In genomic region chr1:110916669-110917306, GRCh38 we compare ENCODE assay signal across 9 cellular contexts. TPM values are rescaled to one million over a fixed set of nuclear protein-coding genes. Genes with fewer than 3 reads are reported as not detected.
DNase-seq lines count a peak whose midpoint lies in the region; ATAC-seq and TF ChIP-seq lines count a peak whose summit lies in the region.
"Had no signal": no experiment of that assay in that cellular context is flagged by ENCODE, and none has a peak within 500 bp of the region (broad histone marks: within the 10 kb centered on the region; RNA-seq: fewer than 3 reads in every experiment).

No MANE protein-coding gene starts in this region.

- TF ChIP-seq CTCF in GM10266 (IDR thresholded peaks at IDR 0.05; ENCODE audit: control insufficient read depth, insufficient read depth, low read depth, missing control alignments) = no peak
- TF ChIP-seq CTCF in fibroblast of the aortic adventitia (IDR thresholded peaks at IDR 0.05; ENCODE audit: insufficient read depth, low read length) = no peak

- H3K9ac ChIP-seq in SK-N-MC (ENCODE audit: insufficient read length) = no peak overlapping the region

- DNase-seq in GM10266 (ENCODE audit: extremely low spot score) (peak; percentile 27), SK-N-MC (ENCODE audit: low read depth, low spot score) (peak; percentile 3), fibroblast of the aortic adventitia (ENCODE audit: low read depth) (peak; percentile 40), hepatic stellate cell (ENCODE audit: low spot score) (no peak), mesenteric fat pad (ENCODE audit: low spot score) (no peak)
- DNase-seq: naive B cell had no signal

- no peaks in the 10 kb centered on the region for H3K9me3 ChIP-seq in SK-N-MC (ENCODE audit: low read depth, low read length)

- H3K27ac ChIP-seq in SK-N-MC = no peak overlapping the region

- no peaks in the 10 kb centered on the region for H3K36me3 ChIP-seq in SK-N-MC (ENCODE audit: insufficient read depth, low read length)

- peak overlapping the region; percentile 29; the same call in 1 of the 2 replicates for H3K4me3 ChIP-seq in SK-N-MC
- H3K4me3 ChIP-seq in fibroblast of the aortic adventitia (ENCODE audit: low read depth, low read length) = peak overlapping the region; percentile 20

- ATAC-seq in HG02610 (IDR thresholded peaks at IDR 0.05; ENCODE audit: unreplicated experiment) (peak; percentile 74), GM19023 (IDR thresholded peaks at IDR 0.05; ENCODE audit: unreplicated experiment) (no peak), GM21825 (IDR thresholded peaks at IDR 0.05; ENCODE audit: unreplicated experiment) (no peak)

RNA-seq across cellular contexts. Expression of gene CD53, which starts 43.8 kb away (rescaled TPM):
- total RNA-seq in fibroblast of the aortic adventitia (ENCODE audit: low replicate concordance) = not detected in 2 replicates
- 93.6 TPM for total RNA-seq in mesenteric fat pad

RNA-seq across cellular contexts. Expression of gene LRIF1, which starts 46.9 kb away (rescaled TPM):
- total RNA-seq in fibroblast of the aortic adventitia (ENCODE audit: low replicate concordance) = 15.2 and 19.5 TPM in 2 replicates
- total RNA-seq in mesenteric fat pad = 6.8 TPM

Comparison
In these comparisons a context has a peak if more than half of its experiments do, and no peak if none do; other contexts are left out.
1. DNase-seq: peak in GM10266 (single experiment), SK-N-MC (single experiment) and fibroblast of the aortic adventitia (single experiment); none in hepatic stellate cell (single experiment) and mesenteric fat pad (single experiment).
2. RNA of gene CD53, which starts 43.8 kb away (total RNA-seq): 93.6 TPM in mesenteric fat pad (single experiment); not detected in fibroblast of the aortic adventitia; every median in the first group is over 10 times any median in the second.